In genomic region chr4:141702472-141703182, GRCh38 we compare ENCODE assay signal across 14 cellular contexts.
DNase-seq lines count a peak whose midpoint lies in the region; ATAC-seq and TF ChIP-seq lines count a peak whose summit lies in the region.
"Had no signal": no experiment of that assay in that cellular context is flagged by ENCODE, and none has a peak within 500 bp of the region (broad histone marks: within the 10 kb centered on the region; RNA-seq: fewer than 3 reads in every experiment).

No MANE protein-coding gene starts in this region.

- intact Hi-C loops in Right ventricle myocardium inferior (cut with DNase I), result no loop called here
- intact Hi-C loops in cardiac septum (cut with DNase I), result no loop called here
- intact Hi-C loops in left ventricle myocardium inferior (cut with micrococcal nuclease), result no loop called here
- intact Hi-C loops in upper lobe of right lung (cut with DNase I), result no loop called here

- H3K36me3 ChIP-seq in left ventricle myocardium inferior (no peaks in the 10 kb centered on the region), upper lobe of right lung (no peaks in the 10 kb centered on the region)

- H3K4me3 ChIP-seq in left ventricle myocardium inferior (no peak overlapping the region), upper lobe of right lung (no peak overlapping the region)
- H3K4me3 ChIP-seq: BLaER1 treated with 17β-estradiol and CSF1 and Interleukin-3, amounts not matched to agents 10 nM and 100 nM had no signal

- DNase-seq in Right ventricle myocardium inferior (ENCODE audit: missing footprints), result peak; percentile 65
- DNase-seq in cardiac septum (ENCODE audit: low spot score), result no peak
- peak; percentile 35 for DNase-seq in OCI-M1 (lab: John Stamatoyannopoulos, UW)
- peak; percentile 27 for DNase-seq in left ventricle myocardium inferior
- no peak for DNase-seq in upper lobe of right lung
- DNase-seq in NCI-H2171 (lab: John Stamatoyannopoulos, UW), result no peak
- DNase-seq in NCI-H2081 treated with DMSO at 0.1 percent for 48 hours (lab: John Stamatoyannopoulos, UW), result no peak
- DNase-seq: amniotic stem cell, kidney glomerular epithelial cell, NCI-H1436, posterior cingulate gyrus had no signal

- no peak for TF ChIP-seq CTCF in left ventricle myocardium inferior (IDR thresholded peaks at IDR 0.05; ENCODE audit: borderline replicate concordance)
- TF ChIP-seq CTCF in upper lobe of right lung (IDR thresholded peaks at IDR 0.05), result no peak

- H3K4me1 ChIP-seq in left ventricle myocardium inferior (no peaks in the 10 kb centered on the region), upper lobe of right lung (no peaks in the 10 kb centered on the region)

- H3K27me3 ChIP-seq in left ventricle myocardium inferior (ENCODE audit: low read depth) (no peaks in the 10 kb centered on the region), upper lobe of right lung (no peaks in the 10 kb centered on the region)

- ATAC-seq in Right ventricle myocardium inferior (no peak), upper lobe of right lung (peak; percentile 23), GM18520 (IDR thresholded peaks at IDR 0.05; ENCODE audit: unreplicated experiment) (no peak)
- ATAC-seq: esophagus mucosa had no signal

- H3K27ac ChIP-seq in left ventricle myocardium inferior (replicated peaks), result no peak overlapping the region
- H3K27ac ChIP-seq in upper lobe of right lung, result no peak overlapping the region
- H3K27ac ChIP-seq: BLaER1 treated with 17β-estradiol and CSF1 and Interleukin-3, amounts not matched to agents 10 nM and 100 nM had no signal

- H3K9me3 ChIP-seq in left ventricle myocardium inferior (replicated peaks) (peaks cover 30% of the 10 kb centered on the region), upper lobe of right lung (peaks cover 9% of the 10 kb centered on the region)

Comparison
In these comparisons a context has a peak if more than half of its experiments do, and no peak if none do; other contexts are left out.
1. DNase-seq: peak in Right ventricle myocardium inferior (single experiment), OCI-M1 (single experiment) and left ventricle myocardium inferior (single experiment); none in cardiac septum (single experiment), upper lobe of right lung (single experiment), NCI-H2171 (single experiment) and NCI-H2081 treated with DMSO at 0.1 percent for 48 hours (single experiment).